8 cellular contexts compared by ENCODE assay signal in genomic region chr6:7727150-7727950, GRCh38. TPM values are rescaled to one million over a fixed set of nuclear protein-coding genes. Genes with fewer than 3 reads are reported as not detected.
DNase-seq lines count a peak whose midpoint lies in the region; ATAC-seq and TF ChIP-seq lines count a peak whose summit lies in the region.

No MANE protein-coding gene starts in this region.

- CTCF ChIA-PET in T-cell (lab: Charles Lee): no interaction called here

- H3K27me3 ChIP-seq in psoas muscle (ENCODE audit: insufficient read depth in 3 of 3, low read length in 2 of 3): peaks cover 0 to 73% (median 15%) of the 10 kb centered on the region in 3 donors

- no peaks in the 10 kb centered on the region for H3K9me3 Mint-ChIP-seq in T-cell

- H3K36me3 Mint-ChIP-seq in T-cell: no peaks in the 10 kb centered on the region

- WGBS in psoas muscle, 3 donors: 0 to 1% (median 1%) methylated on average over 69 to 86 of the region's 86 CpGs

- H3K4me1 Mint-ChIP-seq in T-cell: peaks cover 11 to 24% (median 23%) of the 10 kb centered on the region in 3 donors

- DNase-seq in AG09309 (ENCODE audit: low read depth): no peak
- peak in 1 of 34 experiments; percentile 3 for DNase-seq in T-cell
- DNase-seq in fibroblast of villous mesenchyme (ENCODE audit: low read depth): peak; percentile 10
- DNase-seq in psoas muscle: peak in 1 of 2 donors; percentile 20
- DNase-seq in activated effector memory CD4-positive, alpha-beta T cell treated with anti-CD3 and anti-CD28 coated beads, Interleukin-2, amount 50 U/mL, for 16 hours: no peak
- DNase-seq in AML-193 (lab: John Stamatoyannopoulos, UW): no peak

- no peak for TF ChIP-seq CTCF in AG09309 (IDR thresholded peaks at IDR 0.05; ENCODE audit: control insufficient read depth, insufficient read depth, low read depth, low read length, missing control alignments)
- TF ChIP-seq CTCF in fibroblast of villous mesenchyme (IDR thresholded peaks at IDR 0.05; ENCODE audit: insufficient read depth, low read depth, low read length): no peak
- no peak for TF ChIP-seq CTCF in psoas muscle (IDR thresholded peaks at IDR 0.05)

- peaks cover 57 to 74% of the 10 kb centered on the region in 2 donors for H3K27me3 Mint-ChIP-seq in T-cell

- H3K27ac ChIP-seq in psoas muscle: no peak overlapping the region

- H3K4me3 Mint-ChIP-seq in T-cell: peak overlapping the region; percentile 49 to 64 (median 54)

- no peak overlapping the region for H3K27ac Mint-ChIP-seq in T-cell

- POLR2A ChIA-PET in T-cell (lab: Charles Lee): no interaction called here

- H3K4me3 ChIP-seq in AG09309 (ENCODE audit: control insufficient read depth, low read depth, low read length) (peak overlapping the region; percentile 37), fibroblast of villous mesenchyme (ENCODE audit: low read depth, low read length) (peak overlapping the region; percentile 45), psoas muscle (peak overlapping the region; percentile 79)

- no peaks in the 10 kb centered on the region for H3K36me3 ChIP-seq in psoas muscle (ENCODE audit: insufficient read depth in 1 of 2, low read depth in 1 of 2)

- peaks cover 15% of the 10 kb centered on the region for H3K4me1 ChIP-seq in psoas muscle

- ATAC-seq in GM18498 (IDR thresholded peaks at IDR 0.05; ENCODE audit: unreplicated experiment) (peak; percentile 16), T-cell (replicated peaks in 1 of 4) (no peak), psoas muscle (no peak), GM21447 (IDR thresholded peaks at IDR 0.05; ENCODE audit: unreplicated experiment) (no peak)

- intact Hi-C loops in psoas muscle (cut with DNase I): loop anchor here (1.0 to 10.0 kb wide), 3 partner anchors 36 to 487 kb away; no protein-coding TSS in a partner anchor

- no peaks in the 10 kb centered on the region for H3K9me3 ChIP-seq in psoas muscle

RNA-seq across cellular contexts. Expression of gene BMP6, which starts 1.5 kb away (rescaled TPM):
- under 1 TPM in 4 of 5 donors, not detected in 1; 0.09 to 0.23 (median 0.13) TPM for total RNA-seq in T-cell
- total RNA-seq in fibroblast of villous mesenchyme: under 0.01 and 1.7 TPM in 2 replicates
- total RNA-seq in psoas muscle: 1 to 10 TPM; 1.5 to 4.9 (median 2.8) TPM
- 1 to 10 TPM in 2 of 3 donors, under 1 TPM in 1; 0.96 to 4.8 (median 3.4) TPM for polyA plus RNA-seq in psoas muscle
